8 cellular contexts compared by ENCODE assay signal in the genomic region with DNA sequence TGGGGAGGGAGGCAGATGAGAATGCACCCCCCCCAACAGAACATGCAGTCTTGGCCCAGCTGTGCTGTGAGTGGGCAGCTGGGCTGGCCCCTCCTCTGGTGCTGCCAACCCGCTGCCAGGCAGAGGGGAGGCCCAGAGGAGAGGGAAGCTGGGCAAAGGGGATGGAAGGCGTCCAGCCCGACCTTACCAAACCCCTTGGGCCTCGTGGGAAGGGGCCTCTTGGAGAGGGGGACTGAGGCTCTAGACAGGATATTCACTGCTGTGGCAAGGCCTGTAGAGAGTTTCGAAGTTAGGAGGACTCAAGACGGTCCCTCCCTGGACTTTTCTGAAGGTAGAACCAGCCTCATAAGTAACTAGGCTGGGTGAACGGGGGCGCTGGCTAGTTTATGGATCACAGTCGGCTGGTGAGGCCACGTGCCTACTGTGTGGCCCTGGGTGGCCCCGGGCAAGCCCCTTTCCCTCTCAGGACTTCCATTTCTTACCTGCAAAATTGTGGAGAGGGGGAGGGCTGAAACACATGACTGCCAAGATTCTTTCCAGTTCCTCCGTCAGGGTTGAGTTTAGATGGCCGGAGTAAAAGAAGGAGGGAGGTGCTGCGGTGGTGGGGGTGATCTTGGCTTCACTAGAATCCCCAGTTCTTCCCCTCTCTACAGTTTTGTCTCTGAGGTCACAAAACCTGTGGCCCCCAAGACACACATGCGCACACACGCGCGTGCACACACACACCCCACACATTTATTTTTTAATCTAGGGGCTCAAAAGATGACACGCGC. TPM values are rescaled to one million over a fixed set of nuclear protein-coding genes. Genes with fewer than 3 reads are reported as not detected.
A peak's percentile ranks its signal among the peaks of the same experiment; 100 is the strongest.
DNase-seq lines count a peak whose midpoint lies in the region; ATAC-seq and TF ChIP-seq lines count a peak whose summit lies in the region.

No MANE protein-coding gene starts in this region.

- intact Hi-C loops in Right ventricle myocardium inferior (cut with DNase I), result no loop called here
- intact Hi-C loops in posterior vena cava (cut with DNase I), result no loop called here

- no peak for TF ChIP-seq CTCF in LNCaP clone FGC (IDR thresholded peaks at IDR 0.05; ENCODE audit: control insufficient read depth, extremely low read depth, insufficient read depth)

- peak overlapping the region; percentile 44 for H3K4me3 ChIP-seq in LNCaP clone FGC (ENCODE audit: low read depth, low read length)

- in situ Hi-C loops in ACHN (cut with HindIII; ENCODE audit: low pct_ligation_motif_present, low pct_unique_long_range_greater_than_20kb, low sequenced_read_pairs), result no loop called here

- ATAC-seq in GM18498 (IDR thresholded peaks at IDR 0.05; ENCODE audit: unreplicated experiment) (peak; percentile 34), Right ventricle myocardium inferior (peak; percentile 30)

- DNase-seq in LNCaP clone FGC (ENCODE audit: low read depth) (no peak), Right ventricle myocardium inferior (ENCODE audit: missing footprints) (peak; percentile 77), posterior vena cava (ENCODE audit: low spot score) (peak; percentile 85), ACHN (no peak), NCI-H1694 treated with DMSO at 0.1 percent for 48 hours (lab: John Stamatoyannopoulos, UW) (no peak), kidney glomerular epithelial cell (lab: John Stamatoyannopoulos, UW) (no peak)
- peak; percentile 35 for DNase-seq in activated gamma-delta T cell treated with anti-CD3 and anti-CD28 coated beads, Interleukin-2, amount 50 U/mL, for 16 hours (ENCODE audit: low read depth)

RNA-seq across cellular contexts. Expression of gene STAT5A, which starts 0.8 kb away (rescaled TPM):
- total RNA-seq in Right ventricle myocardium inferior, result 14.6 TPM
- 10 to 100 TPM; 30.7 to 37.6 TPM for total RNA-seq in posterior vena cava

RNA-seq across cellular contexts. Expression of gene STAT5B, which starts 11.3 kb away (rescaled TPM):
- total RNA-seq in Right ventricle myocardium inferior, result 32.9 TPM
- 10 to 100 TPM; 88.6 to 96.3 TPM for total RNA-seq in posterior vena cava

Comparison
In these comparisons a context has a peak if more than half of its experiments do, and no peak if none do; other contexts are left out.
1. DNase-seq: peak in activated gamma-delta T cell treated with anti-CD3 and anti-CD28 coated beads, Interleukin-2, amount 50 U/mL, for 16 hours (single experiment), Right ventricle myocardium inferior (single experiment) and posterior vena cava (single experiment); none in LNCaP clone FGC (single experiment), ACHN (single experiment), NCI-H1694 treated with DMSO at 0.1 percent for 48 hours (single experiment) and kidney glomerular epithelial cell (single experiment).